Comparison of ENCODE assay signal across 16 cellular contexts in genomic region chr9:35944173-35944572, GRCh38. TPM values are rescaled to one million over a fixed set of nuclear protein-coding genes. Genes with fewer than 3 reads are reported as not detected.
DNase-seq lines count a peak whose midpoint lies in the region; ATAC-seq, FAIRE-seq and TF ChIP-seq lines count a peak whose summit lies in the region.
"Had no signal": no experiment of that assay in that cellular context is flagged by ENCODE, and none has a peak within 500 bp of the region (broad histone marks: within the 10 kb centered on the region; RNA-seq: fewer than 3 reads in every experiment).

No MANE protein-coding gene starts in this region.

- CTCF ChIA-PET in CD4-positive, alpha-beta T cell (lab: Charles Lee), result interaction anchor here (3.9 kb wide), 1 partner anchor 42 kb away, joined by 24 read pairs; no protein-coding TSS in a partner anchor
- CTCF ChIA-PET in IMR-90 (lab: Yijun Ruan, JAX), result interaction anchor here (2.7 kb wide), 1 partner anchor 41 kb away, joined by 20 read pairs; no protein-coding TSS in a partner anchor

- no peak overlapping the region for H3K4me3 Mint-ChIP-seq in CD4-positive, alpha-beta T cell

- H3K36me3 ChIP-seq in IMR-90 (ENCODE audit: control insufficient read depth, insufficient read depth, low read length), result no peaks in the 10 kb centered on the region
- no peaks in the 10 kb centered on the region for H3K36me3 ChIP-seq in colonic mucosa
- no peaks in the 10 kb centered on the region for H3K36me3 ChIP-seq in neuronal stem cell (replicated peaks in 1 of 2; ENCODE audit: control insufficient read depth in 2 of 2, insufficient read depth in 2 of 2, low read length in 2 of 2)
- H3K36me3 ChIP-seq in Karpas-422 (ENCODE audit: insufficient read depth, low read length), result no peaks in the 10 kb centered on the region
- no peaks in the 10 kb centered on the region for H3K36me3 ChIP-seq in ovary
- H3K36me3 ChIP-seq: SJSA1 had no signal

- H3K9me1 ChIP-seq in IMR-90 (ENCODE audit: insufficient read depth, low read length), result peaks cover 12% of the 10 kb centered on the region

- BruUV-seq in IMR-90 (replicated peaks; lab: Mats Ljungman, UMichigan), result no TSS peak

- H3K9me2 ChIP-seq in Karpas-422 (replicated peaks; ENCODE audit: insufficient read depth, low read length), result no peaks in the 10 kb centered on the region

- H2BK15ac ChIP-seq in IMR-90 (ENCODE audit: low read depth, low read length) (peak overlapping the region; percentile 64; the same call in 1 of the 3 replicates), neuronal stem cell (ENCODE audit: low read length) (no peak overlapping the region)

- peak overlapping the region; percentile 24; the same call in 1 of the 2 replicates for H3K23ac ChIP-seq in IMR-90 (ENCODE audit: low read depth, low read length)
- H3K23ac ChIP-seq in neuronal stem cell (ENCODE audit: low read depth, low read length, poor library complexity), result no peak overlapping the region

- peak overlapping the region; percentile 27 for H2BK20ac ChIP-seq in IMR-90 (ENCODE audit: low read depth, low read length)

- peak overlapping the region; percentile 78 for H3K27ac Mint-ChIP-seq in CD4-positive, alpha-beta T cell

- H3K4me2 ChIP-seq in IMR-90 (ENCODE audit: low read depth, low read length) (no peak overlapping the region), neuronal stem cell (ENCODE audit: insufficient read depth, low read length, poor library complexity, severe bottlenecking) (no peak overlapping the region), Karpas-422 (ENCODE audit: low read depth, low read length, poor library complexity, severe bottlenecking) (no peak overlapping the region)
- H3K4me2 ChIP-seq: KMS-11 had no signal

- H3K9me3 ChIP-seq in CD4-positive, alpha-beta T cell (ENCODE audit: control insufficient read depth, low read length), result no peaks in the 10 kb centered on the region
- H3K9me3 ChIP-seq in IMR-90 (ENCODE audit: control insufficient read depth, insufficient read depth, low read length), result no peaks in the 10 kb centered on the region
- no peaks in the 10 kb centered on the region for H3K9me3 ChIP-seq in colonic mucosa
- peaks cover 0 to 2% of the 10 kb centered on the region in 2 donors for H3K9me3 ChIP-seq in neuronal stem cell (replicated peaks in 1 of 2; ENCODE audit: control insufficient read depth in 2 of 2, insufficient read depth in 1 of 2, low read depth in 1 of 2, low read length in 2 of 2)
- no peaks in the 10 kb centered on the region for H3K9me3 ChIP-seq in Karpas-422 (ENCODE audit: low read length)
- no peaks in the 10 kb centered on the region for H3K9me3 ChIP-seq in ovary
- H3K9me3 ChIP-seq: SJSA1 had no signal

- H2BK120ac ChIP-seq in IMR-90 (ENCODE audit: low read depth, low read length) (peak overlapping the region; percentile 87), neuronal stem cell (ENCODE audit: low read depth, low read length) (no peak overlapping the region)

- no peak overlapping the region for H3K27ac ChIP-seq in CD4-positive, alpha-beta T cell (ENCODE audit: low read depth, low read length)
- H3K27ac ChIP-seq in IMR-90 (ENCODE audit: insufficient read depth, low read length), result no peak overlapping the region
- H3K27ac ChIP-seq in colonic mucosa, result peak overlapping the region; percentile 51
- no peak overlapping the region for H3K27ac ChIP-seq in neuronal stem cell (replicated peaks; ENCODE audit: low read length)
- no peak overlapping the region for H3K27ac ChIP-seq in Karpas-422 (ENCODE audit: low read length)
- H3K27ac ChIP-seq in ovary, result no peak overlapping the region
- H3K27ac ChIP-seq: KMS-11, SJSA1 had no signal

- H2BK5ac ChIP-seq in IMR-90 (ENCODE audit: low read depth, low read length, poor library complexity, severe bottlenecking), result no peak overlapping the region
- no peak overlapping the region for H2BK5ac ChIP-seq in neuronal stem cell (ENCODE audit: low read length)

- no peaks in the 10 kb centered on the region for H3K27me3 ChIP-seq in CD4-positive, alpha-beta T cell (ENCODE audit: control insufficient read depth, insufficient read depth, low read length)
- H3K27me3 ChIP-seq in IMR-90 (ENCODE audit: control insufficient read depth, insufficient read depth, low read length) (no peaks in the 10 kb centered on the region), colonic mucosa (no peaks in the 10 kb centered on the region), neuronal stem cell (ENCODE audit: control insufficient read depth in 3 of 3, insufficient read depth in 3 of 3, low read depth in 1 of 3, low read length in 3 of 3) (peaks cover 0 to 27% (median 20%) of the 10 kb centered on the region in 3 experiments), Karpas-422 (ENCODE audit: low read length) (no peaks in the 10 kb centered on the region), ovary (no peaks in the 10 kb centered on the region)
- H3K27me3 ChIP-seq: SJSA1 had no signal

- TF ChIP-seq POLR2A in IMR-90 (IDR thresholded peaks at IDR 0.05; ENCODE audit: low read depth, low read length) (no peak), ovary (IDR thresholded peaks at IDR 0.05) (no peak)

- no peak for TF ChIP-seq EP300 in ovary (IDR thresholded peaks at IDR 0.05)

- intact Hi-C loops in CD4-positive, alpha-beta T cell (cut with DNase I, micrococcal nuclease), result no loop called here
- intact Hi-C loops in IMR-90 (cut with micrococcal nuclease) (no loop called here), colonic mucosa (cut with DNase I) (loop anchor here (2.0 kb wide), 1 partner anchor 41 kb away; no protein-coding TSS in a partner anchor), ovary (cut with DNase I) (loop anchor here in 2 of 4 donors (5.0 to 10.0 kb wide), 2 partner anchors 37 to 149 kb away; partner anchors contain the start of genes HRCT1 (in 1 of the 2), NPR2 (in 1 of the 2) and SPAAR (in 1 of the 2))

- no peak overlapping the region for H3K4me3 ChIP-seq in IMR-90 (ENCODE audit: insufficient read depth, low read depth, low read length)
- no peak overlapping the region for H3K4me3 ChIP-seq in colonic mucosa
- no peak overlapping the region for H3K4me3 ChIP-seq in neuronal stem cell (ENCODE audit: low read length in 2 of 2)
- no peak overlapping the region for H3K4me3 ChIP-seq in Karpas-422 (ENCODE audit: low read length)
- H3K4me3 ChIP-seq in ovary, result no peak overlapping the region
- H3K4me3 ChIP-seq: SJSA1 had no signal

- H3K14ac ChIP-seq in IMR-90 (replicated peaks; ENCODE audit: low read depth, low read length), result no peak overlapping the region
- H3K14ac ChIP-seq in neuronal stem cell (ENCODE audit: low read length), result no peak overlapping the region

- no peak for TF ChIP-seq CTCF in CD4-positive, alpha-beta T cell (IDR thresholded peaks at IDR 0.05)
- no peak for TF ChIP-seq CTCF in IMR-90 (conservative IDR thresholded peaks at IDR 0.05; ENCODE audit: low read depth, low read length)
- TF ChIP-seq CTCF in colonic mucosa (IDR thresholded peaks at IDR 0.05), result no peak
- no peak for TF ChIP-seq CTCF in ovary (IDR thresholded peaks at IDR 0.05)

- DNase-seq in CD4-positive, alpha-beta T cell, result no peak
- DNase-seq in IMR-90 (no peak), colonic mucosa (peak; percentile 61), neuronal stem cell (ENCODE audit: low spot score) (no peak), RCC 7860 (ENCODE audit: low spot score) (no peak), Karpas-422 (no peak), ovary (no peak)
- DNase-seq: EL, NCI-H1417, NCI-H1930, NCI-H2171 treated with DMSO at 0.1 percent for 48 hours, NCI-H524 had no signal

- TF ChIP-seq RAD21 in IMR-90 (IDR thresholded peaks at IDR 0.05; ENCODE audit: low read length), result no peak

- 100% methylated on average over 2 of the region's 3 CpGs; no CpG with 5 or more reads in 1 of the 2 experiments for WGBS in IMR-90 (ENCODE audit: extremely low coverage in 2 of 2, insufficient read length in 1 of 2), 2 experiments
- no CpG with 5 or more reads among the region's 3 CpGs for WGBS in neuronal stem cell (ENCODE audit: extremely low coverage in 2 of 2, insufficient read length in 2 of 2, insufficient replicate concordance in 1 of 2), 2 donors
- WGBS in ovary, 3 donors, result 86 to 92% (median 91%) methylated on average over 3 of the region's 3 CpGs

- H3K9me3 Mint-ChIP-seq in CD4-positive, alpha-beta T cell, result no peaks in the 10 kb centered on the region

- no peak overlapping the region; the same call in 1 of the 2 replicates for H3K56ac ChIP-seq in IMR-90 (ENCODE audit: extremely low read depth, insufficient read depth, low read length)

- FAIRE-seq in RCC 7860 (lab: Jason Lieb, UNC), result no peak
- FAIRE-seq: H54 had no signal

- no peaks in the 10 kb centered on the region for H3K79me2 ChIP-seq in Karpas-422 (ENCODE audit: low read length)

- ATAC-seq in CD4-positive, alpha-beta T cell (ENCODE audit: poor library complexity), result no peak
- ATAC-seq in IMR-90 (ENCODE audit: low read depth), result no peak

- no peak overlapping the region for H4K5ac ChIP-seq in IMR-90 (ENCODE audit: low read depth, low read length)

- H3K18ac ChIP-seq in IMR-90 (ENCODE audit: low read depth, low read length), result no peak overlapping the region
- H3K18ac ChIP-seq in neuronal stem cell (ENCODE audit: low read length), result no peak overlapping the region

- H3K79me1 ChIP-seq in IMR-90 (ENCODE audit: low read depth in 1 of 2, low read length in 2 of 2), result no peaks in the 10 kb centered on the region; a peak in 1 of 4 replicates
- no peaks in the 10 kb centered on the region for H3K79me1 ChIP-seq in neuronal stem cell (ENCODE audit: low read depth, low read length)

- peaks cover 79% of the 10 kb centered on the region for H3K4me1 Mint-ChIP-seq in CD4-positive, alpha-beta T cell (ENCODE audit: low read depth)

- H4K20me1 ChIP-seq in IMR-90 (ENCODE audit: insufficient read depth, low read length), result no peaks in the 10 kb centered on the region
- H4K20me1 ChIP-seq in Karpas-422 (ENCODE audit: insufficient read depth, low read depth, low read length), result no peaks in the 10 kb centered on the region

- H3K4ac ChIP-seq in IMR-90 (ENCODE audit: low read depth, low read length), result peak overlapping the region; percentile 78
- no peak overlapping the region for H3K4ac ChIP-seq in neuronal stem cell (ENCODE audit: low read length)

- H2BK12ac ChIP-seq in neuronal stem cell (ENCODE audit: low read length), result no peak overlapping the region

- no peaks in the 10 kb centered on the region for H3K36me3 Mint-ChIP-seq in CD4-positive, alpha-beta T cell (ENCODE audit: low read depth)

- H3K4me1 ChIP-seq in IMR-90 (ENCODE audit: control insufficient read depth, insufficient read depth, low read length) (peaks cover 8% of the 10 kb centered on the region), colonic mucosa (peaks cover 10% of the 10 kb centered on the region), neuronal stem cell (ENCODE audit: control insufficient read depth in 2 of 2, insufficient read depth in 1 of 2, low read depth in 1 of 2, low read length in 2 of 2) (no peaks in the 10 kb centered on the region), Karpas-422 (ENCODE audit: low read length) (peaks cover 6% of the 10 kb centered on the region), ovary (ENCODE audit: insufficient read depth) (peaks cover 3% of the 10 kb centered on the region)

- H3K27me3 Mint-ChIP-seq in CD4-positive, alpha-beta T cell, result no peaks in the 10 kb centered on the region

- H2AFZ ChIP-seq in IMR-90 (replicated peaks; ENCODE audit: low read length, poor library complexity) (peak overlapping the region; percentile 65), neuronal stem cell (ENCODE audit: low read length) (peak overlapping the region; percentile 83), Karpas-422 (ENCODE audit: low read length) (no peak overlapping the region)

- peak overlapping the region; percentile 44 to 99; a peak in 3 of 4 replicates for H4K8ac ChIP-seq in IMR-90 (ENCODE audit: low read depth in 2 of 2, low read length in 2 of 2)
- H4K8ac ChIP-seq in neuronal stem cell (ENCODE audit: low read depth, low read length), result no peak overlapping the region

- no peak overlapping the region for H2AK9ac ChIP-seq in IMR-90 (replicated peaks; ENCODE audit: low read depth, low read length, poor library complexity)

- dilution Hi-C loops in IMR-90 (cut with HindIII; ENCODE audit: low sequenced_read_pairs, unreplicated experiment), result no loop called here

- H4K91ac ChIP-seq in IMR-90 (ENCODE audit: insufficient read depth, low read depth, low read length) (peak overlapping the region; percentile 95), neuronal stem cell (ENCODE audit: low read depth, low read length, poor library complexity) (no peak overlapping the region)

- no peak overlapping the region for H3K9ac ChIP-seq in IMR-90 (ENCODE audit: low read depth, low read length)
- peak overlapping the region in 1 of 2 donors; percentile 16 for H3K9ac ChIP-seq in colonic mucosa (ENCODE audit: low read depth in 2 of 2, low read length in 2 of 2)
- H3K9ac ChIP-seq in neuronal stem cell (ENCODE audit: low read depth, low read length, poor library complexity), result no peak overlapping the region
- H3K9ac ChIP-seq in Karpas-422 (ENCODE audit: low read length), result no peak overlapping the region
- H3K9ac ChIP-seq: KMS-11 had no signal

- peak overlapping the region; percentile 23 for H2AK5ac ChIP-seq in IMR-90 (ENCODE audit: low read depth, low read length)
- no peak overlapping the region for H2AK5ac ChIP-seq in neuronal stem cell (ENCODE audit: low read depth, low read length)

- POLR2A ChIA-PET in CD4-positive, alpha-beta T cell (lab: Charles Lee), result interaction anchor here (0.9 to 1.3 kb wide), 3 partner anchors 22 to 41 kb away, joined by 3 read pairs; no protein-coding TSS in a partner anchor
- POLR2A ChIA-PET in IMR-90 (lab: Charles Lee; ENCODE audit: unreplicated experiment), result no interaction called here

- in situ Hi-C loops in IMR-90 (cut with MboI; ENCODE audit: low sequenced_read_pairs), result loop anchor here (10.0 kb wide), 1 partner anchor 59 kb away; no protein-coding TSS in a partner anchor

RNA-seq across cellular contexts. Expression of gene OR2S2, which starts 13.8 kb away (rescaled TPM):
- total RNA-seq in CD4-positive, alpha-beta T cell, result not detected
- total RNA-seq in IMR-90 (2012; rRNA removed), result 0.56 and 0.90 TPM in 2 replicates
- 0.20 and 0.46 TPM in 2 replicates for polyA plus RNA-seq in IMR-90 (2012; rRNA removed)
- polyA plus RNA-seq in IMR-90 (2012; cell fraction: cytosol; rRNA removed), result 0.32 TPM in 2 replicates
- polyA plus RNA-seq in IMR-90 (2012; cell fraction: nucleus; rRNA removed; ENCODE audit: low replicate concordance), result 0.72 and 1.7 TPM in 2 replicates
- total RNA-seq in colonic mucosa, result not detected
- not detected for polyA plus RNA-seq in neuronal stem cell (2013, experiment 1 of 2)
- polyA plus RNA-seq in neuronal stem cell (2013, experiment 2 of 2), result not detected
- total RNA-seq in Karpas-422 (2014; rRNA removed; shearing (Covaris generic); ENCODE audit: low replicate concordance), result not detected in 2 replicates
- total RNA-seq in ovary, result not detected
- not detected for polyA plus RNA-seq in ovary
- total RNA-seq: RPMI7951, SJSA1 had no signal

RNA-seq across cellular contexts. Expression of gene SPAAR, which starts 34.9 kb away (rescaled TPM):
- total RNA-seq in CD4-positive, alpha-beta T cell, result not detected
- 0.18 and 0.28 TPM in 2 replicates for total RNA-seq in IMR-90 (2012; rRNA removed)
- polyA plus RNA-seq in IMR-90 (2012; rRNA removed), result 0.24 and 0.32 TPM in 2 replicates
- 0.23 TPM in 2 replicates for polyA plus RNA-seq in IMR-90 (2012; cell fraction: cytosol; rRNA removed)
- 0.59 and 0.69 TPM in 2 replicates for polyA plus RNA-seq in IMR-90 (2012; cell fraction: nucleus; rRNA removed; ENCODE audit: low replicate concordance)
- total RNA-seq in colonic mucosa, result 1 to 10 TPM; 1.1 to 2.6 TPM
- 0.11 TPM for polyA plus RNA-seq in neuronal stem cell (2013, experiment 1 of 2)
- polyA plus RNA-seq in neuronal stem cell (2013, experiment 2 of 2), result 0.15 TPM
- total RNA-seq in Karpas-422 (2014; rRNA removed; shearing (Covaris generic); ENCODE audit: low replicate concordance), result not detected in 2 replicates
- total RNA-seq in ovary, result 1 to 10 TPM in 5 of 7 donors, under 1 TPM in 2; 0.33 to 5.4 (median 2.0) TPM
- polyA plus RNA-seq in ovary, result 1 to 10 TPM; 1.4 to 2.3 TPM
- total RNA-seq: RPMI7951, SJSA1 had no signal

RNA-seq across cellular contexts. Expression of gene HRCT1, which starts 38.2 kb away (rescaled TPM):
- not detected for total RNA-seq in CD4-positive, alpha-beta T cell
- 1.1 and 1.7 TPM in 2 replicates for total RNA-seq in IMR-90 (2012; rRNA removed)
- polyA plus RNA-seq in IMR-90 (2012; rRNA removed), result 3.9 and 4.4 TPM in 2 replicates
- 3.5 and 3.6 TPM in 2 replicates for polyA plus RNA-seq in IMR-90 (2012; cell fraction: cytosol; rRNA removed)
- 1.0 and 1.6 TPM in 2 replicates for polyA plus RNA-seq in IMR-90 (2012; cell fraction: nucleus; rRNA removed; ENCODE audit: low replicate concordance)
- 10 to 100 TPM; 43.1 to 65.0 TPM for total RNA-seq in colonic mucosa
- 0.04 TPM for polyA plus RNA-seq in neuronal stem cell (2013, experiment 1 of 2)
- polyA plus RNA-seq in neuronal stem cell (2013, experiment 2 of 2), result 0.08 TPM
- total RNA-seq in Karpas-422 (2014; rRNA removed; shearing (Covaris generic); ENCODE audit: low replicate concordance), result not detected in 2 replicates
- total RNA-seq in ovary, result 1 to 10 TPM in 5 of 7 donors, under 1 TPM in 1, not detected in 1; 0.48 to 8.1 (median 3.4) TPM
- polyA plus RNA-seq in ovary, result 1 to 10 TPM in 1 of 2 donors, under 1 TPM in 1; 0.90 to 1.1 TPM
- total RNA-seq: RPMI7951 had no signal

Comparison
In these comparisons a context has a peak if more than half of its experiments do, and no peak if none do; other contexts are left out.
1. RNA of gene HRCT1, which starts 38.2 kb away (total RNA-seq): 43.1 to 65.0 TPM in colonic mucosa; 0.48 to 8.1 TPM in ovary, 1.1 to 1.7 TPM in IMR-90, not detected in CD4-positive, alpha-beta T cell and not detected in Karpas-422; every median in the first group is over 4 times any median in the second.